ENCODE assay signal across 17 cellular contexts in genomic region chr1:6417961-6418667, GRCh38. TPM values are rescaled to one million over a fixed set of nuclear protein-coding genes. Genes with fewer than 3 reads are reported as not detected.
DNase-seq lines count a peak whose midpoint lies in the region; ATAC-seq and TF ChIP-seq lines count a peak whose summit lies in the region.
"Had no signal": no experiment of that assay in that cellular context is flagged by ENCODE, and none has a peak within 500 bp of the region (broad histone marks: within the 10 kb centered on the region; RNA-seq: fewer than 3 reads in every experiment).

No MANE protein-coding gene starts in this region.

- TF ChIP-seq CTCF in HCT116 (IDR thresholded peaks at IDR 0.05 in 2 of 3, conservative IDR thresholded peaks at IDR 0.05 in 1 of 3; ENCODE audit: borderline replicate concordance in 1 of 3, insufficient read depth in 1 of 3, low read depth in 2 of 3, low read length in 2 of 3), result no peak
- TF ChIP-seq CTCF in colonic mucosa (IDR thresholded peaks at IDR 0.05), result no peak
- no peak for TF ChIP-seq CTCF in suprapubic skin (IDR thresholded peaks at IDR 0.05)
- no peak for TF ChIP-seq CTCF in ovary (IDR thresholded peaks at IDR 0.05)

- no peak for TF ChIP-seq RAD21 in HCT116 (IDR thresholded peaks at IDR 0.05; ENCODE audit: low read depth)

- H3K4me3 ChIP-seq in HCT116 (replicated peaks in 1 of 2; ENCODE audit: low read depth in 1 of 2, low read length in 2 of 2), result no peak overlapping the region
- H3K4me3 ChIP-seq in colonic mucosa, result no peak overlapping the region
- H3K4me3 ChIP-seq in suprapubic skin, result peak overlapping the region; percentile 58
- H3K4me3 ChIP-seq in ovary, result no peak overlapping the region
- H3K4me3 ChIP-seq: GM23248 had no signal

- no peak overlapping the region for H3K27ac ChIP-seq in HCT116 (ENCODE audit: low read depth, low read length)
- H3K27ac ChIP-seq in colonic mucosa, result no peak overlapping the region
- no peak overlapping the region for H3K27ac ChIP-seq in suprapubic skin
- H3K27ac ChIP-seq in ovary, result no peak overlapping the region
- H3K27ac ChIP-seq: GM23248 had no signal

- WGBS in suprapubic skin, result 76% methylated on average over 3 of the region's 8 CpGs
- 46 to 59% (median 55%) methylated on average over 8 of the region's 8 CpGs for WGBS in ovary, 3 donors

- H2AFZ ChIP-seq in HCT116 (ENCODE audit: low read depth, low read length, poor library complexity, severe bottlenecking), result no peak overlapping the region
- H2AFZ ChIP-seq: GM23248 had no signal

- H3K36me3 ChIP-seq in HCT116 (ENCODE audit: control insufficient read depth in 1 of 2, insufficient read depth in 2 of 2, low read length in 2 of 2) (no peaks in the 10 kb centered on the region), colonic mucosa (no peaks in the 10 kb centered on the region), suprapubic skin (no peaks in the 10 kb centered on the region), ovary (no peaks in the 10 kb centered on the region)

- H3K9ac ChIP-seq in HCT116 (ENCODE audit: low read length) (no peak overlapping the region), colonic mucosa (ENCODE audit: low read depth in 2 of 2, low read length in 2 of 2) (peak overlapping the region in 1 of 2 donors; percentile 28)
- H3K9ac ChIP-seq: GM23248 had no signal

- ATAC-seq in HCT116 (no peak), left lobe of liver (peak; percentile 89)
- ATAC-seq in activated CD4-positive, CD25-positive, alpha-beta regulatory T cell treated with anti-CD3 and anti-CD28 coated beads, Interleukin-2, amount 50 U/mL, for 24 hours, result no peak
- ATAC-seq: Panc1 had no signal

- no peak for TF ChIP-seq EP300 in suprapubic skin (IDR thresholded peaks at IDR 0.05)
- no peak for TF ChIP-seq EP300 in ovary (IDR thresholded peaks at IDR 0.05)

- CTCF ChIA-PET in HCT116 (lab: Charles Lee), result interaction anchor here (2.9 kb wide), 1 partner anchor 21 kb away, joined by 30 read pairs; no protein-coding TSS in a partner anchor

- H3K9me2 ChIP-seq in HCT116 (ENCODE audit: insufficient read depth), result no peaks in the 10 kb centered on the region

- intact Hi-C loops in HCT116 (cut with micrococcal nuclease) (no loop called here), colonic mucosa (cut with DNase I) (no loop called here), ovary (cut with DNase I) (loop anchor here in 1 of 4 donors (10.0 kb wide), 1 partner anchor 53 kb away; no protein-coding TSS in a partner anchor)

- H3K4me2 ChIP-seq in HCT116 (ENCODE audit: low read length), result no peak overlapping the region

- H3K27me3 ChIP-seq in HCT116 (ENCODE audit: insufficient read depth, low read length) (no peaks in the 10 kb centered on the region), colonic mucosa (peaks cover 28% of the 10 kb centered on the region), suprapubic skin (peaks cover 92% of the 10 kb centered on the region), ovary (peaks cover 3% of the 10 kb centered on the region)

- BruUV-seq in HCT116 (replicated peaks; lab: Mats Ljungman, UMichigan), result TSS peak; percentile 40

- no peaks in the 10 kb centered on the region for H4K20me1 ChIP-seq in HCT116 (ENCODE audit: insufficient read depth)

- DNase-seq in HCT116 (ENCODE audit: low read depth, low spot score) (no peak), colonic mucosa (peak; percentile 72), left lobe of liver (ENCODE audit: low spot score) (peak; percentile 81), suprapubic skin (ENCODE audit: low spot score in 2 of 2) (no peak), ovary (no peak), NCI-H510A treated with DMSO at 0.1 percent for 48 hours (lab: John Stamatoyannopoulos, UW) (no peak)
- DNase-seq: GF-D8, GM23248, KG1, NCI-H1092 treated with DMSO at 0.1 percent for 48 hours, NCI-H187, NCI-H446 treated with DMSO at 0.1 percent for 48 hours, NCI-H774, Right ventricle myocardium superior had no signal

- H3K4me1 ChIP-seq in HCT116 (ENCODE audit: control insufficient read depth in 1 of 2, insufficient read depth in 2 of 2, low read length in 2 of 2) (peaks cover 44 to 84% of the 10 kb centered on the region in 2 experiments), colonic mucosa (peaks cover 28% of the 10 kb centered on the region), suprapubic skin (peaks cover 62% of the 10 kb centered on the region), ovary (ENCODE audit: insufficient read depth) (no peaks in the 10 kb centered on the region)

- RAD21 ChIA-PET in HCT116 (lab: Charles Lee; ENCODE audit: low non-redundant PET in 1 of 2, low total read pairs in 2 of 2, uncharacterized antibody in 2 of 2, unreplicated experiment in 2 of 2), result no interaction called here

- H3K79me2 ChIP-seq in HCT116 (ENCODE audit: insufficient read depth, low read length), result no peaks in the 10 kb centered on the region

- POLR2A ChIA-PET in HCT116 (lab: Charles Lee), result no interaction called here

- H3K9me3 ChIP-seq in HCT116 (ENCODE audit: control insufficient read depth in 1 of 2, insufficient read depth in 1 of 2, low read depth in 1 of 2, low read length in 2 of 2), result no peaks in the 10 kb centered on the region
- H3K9me3 ChIP-seq in colonic mucosa, result no peaks in the 10 kb centered on the region
- no peaks in the 10 kb centered on the region for H3K9me3 ChIP-seq in suprapubic skin
- H3K9me3 ChIP-seq in ovary, result no peaks in the 10 kb centered on the region

- TF ChIP-seq POLR2A in HCT116 (IDR thresholded peaks at IDR 0.05; ENCODE audit: borderline replicate concordance, extremely low read depth, insufficient read depth, insufficient read length) (no peak), suprapubic skin (IDR thresholded peaks at IDR 0.05) (no peak), ovary (IDR thresholded peaks at IDR 0.05) (no peak)

TF ChIP-seq in HCT116, 20 proteins besides CTCF, POLR2A, EP300 and RAD21 (continues in another document):
- no peak for TF ChIP-seq SP1 (IDR thresholded peaks at IDR 0.05; ENCODE audit: low read depth)
- TF ChIP-seq REST (IDR thresholded peaks at IDR 0.05; ENCODE audit: low read depth), result no peak
- TF ChIP-seq ZFX (IDR thresholded peaks at IDR 0.05), result no peak
- TF ChIP-seq YY1 (IDR thresholded peaks at IDR 0.05; ENCODE audit: extremely low read depth, insufficient replicate concordance, low read depth, low read length), result no peak
- TF ChIP-seq EGR1 (IDR thresholded peaks at IDR 0.05; ENCODE audit: low read depth), result no peak
- TF ChIP-seq MAX (IDR thresholded peaks at IDR 0.05), result no peak
- no peak for TF ChIP-seq JUND (IDR thresholded peaks at IDR 0.05)
- TF ChIP-seq EZH2 (IDR thresholded peaks at IDR 0.05), result no peak
- TF ChIP-seq EZH2phosphoT487 (IDR thresholded peaks at IDR 0.05; ENCODE audit: borderline replicate concordance), result no peak
- TF ChIP-seq TCF7L2 (IDR thresholded peaks at IDR 0.05; ENCODE audit: borderline replicate concordance, extremely low read depth, insufficient read depth, insufficient read length), result no peak
- no peak for TF ChIP-seq POLR2AphosphoS5 (IDR thresholded peaks at IDR 0.05; ENCODE audit: low read depth, low read length)

RNA-seq across cellular contexts. Expression of gene HES2, which starts 1.6 kb away (rescaled TPM):
- total RNA-seq in HCT116 (2021; ENCODE audit: unreplicated experiment), result 8.4 TPM
- polyA plus RNA-seq in HCT116 (2012), result 7.9 and 9.6 TPM in 2 replicates
- total RNA-seq in colonic mucosa, result 10 to 100 TPM; 14.2 to 24.0 TPM
- total RNA-seq in left lobe of liver, result 0.13 TPM
- 10 to 100 TPM; 18.2 to 36.4 (median 24.9) TPM for total RNA-seq in suprapubic skin
- total RNA-seq in ovary, result 1 to 10 TPM in 1 of 7 donors, under 1 TPM in 5, not detected in 1; 0.08 to 9.2 (median 0.43) TPM
- polyA plus RNA-seq in ovary, result not detected
- total RNA-seq: GM23248, Right ventricle myocardium superior had no signal
- polyA plus RNA-seq: BJ, GM23248 had no signal

RNA-seq across cellular contexts. Expression of gene ESPN, which starts 6.5 kb away (rescaled TPM):
- 114 TPM for total RNA-seq in HCT116 (2021; ENCODE audit: unreplicated experiment)
- polyA plus RNA-seq in HCT116 (2012), result 112 and 113 TPM in 2 replicates
- 10 to 100 TPM; 74.3 to 98.0 TPM for total RNA-seq in colonic mucosa
- total RNA-seq in left lobe of liver, result 172 TPM
- 10 to 100 TPM; 37.6 to 54.4 (median 48.8) TPM for total RNA-seq in suprapubic skin
- 10 to 100 TPM in 1 of 7 donors, 1 to 10 TPM in 4, under 1 TPM in 2; 0.51 to 46.2 (median 1.9) TPM for total RNA-seq in ovary
- under 1 TPM in 1 of 2 donors, not detected in 1; 0.11 TPM for polyA plus RNA-seq in ovary
- total RNA-seq: GM23248 had no signal
- polyA plus RNA-seq: BJ, GM23248 had no signal

RNA-seq across cellular contexts. Expression of gene ACOT7, which starts 24.5 kb away (rescaled TPM):
- 162 TPM for total RNA-seq in HCT116 (2021; ENCODE audit: unreplicated experiment)
- polyA plus RNA-seq in HCT116 (2012), result 206 TPM in 2 replicates
- 100 to 1,000 TPM in 1 of 2 donors, 10 to 100 TPM in 1; 48.7 to 125 TPM for total RNA-seq in colonic mucosa
- total RNA-seq in left lobe of liver, result 13.2 TPM
- total RNA-seq in suprapubic skin, result 10 to 100 TPM in 3 of 4 donors, 1 to 10 TPM in 1; 8.4 to 40.5 (median 26.7) TPM
- total RNA-seq in ovary, result 10 to 100 TPM in 4 of 7 donors, 1 to 10 TPM in 3; 8.2 to 16.3 (median 11.3) TPM
- 10 to 100 TPM in 1 of 2 donors, 1 to 10 TPM in 1; 6.4 to 20.7 TPM for polyA plus RNA-seq in ovary

RNA-seq across cellular contexts. Expression of gene TNFRSF25, which starts 47.9 kb away (rescaled TPM):
- total RNA-seq in HCT116 (2021; ENCODE audit: unreplicated experiment), result 27.5 TPM
- polyA plus RNA-seq in HCT116 (2012), result 30.2 and 34.7 TPM in 2 replicates
- 10 to 100 TPM; 33.1 to 87.1 TPM for total RNA-seq in colonic mucosa
- 2.1 TPM for total RNA-seq in left lobe of liver
- total RNA-seq in suprapubic skin, result 100 to 1,000 TPM in 2 of 4 donors, 10 to 100 TPM in 2; 66.8 to 411 (median 99.5) TPM
- total RNA-seq in ovary, result 10 to 100 TPM in 2 of 7 donors, 1 to 10 TPM in 5; 4.9 to 13.1 (median 7.7) TPM
- polyA plus RNA-seq in ovary, result 1 to 10 TPM; 1.7 to 9.4 TPM

Comparison
In these comparisons a context has a peak if more than half of its experiments do, and no peak if none do; other contexts are left out.
1. DNase-seq: peak in colonic mucosa (single experiment) and left lobe of liver (single experiment); none in HCT116 (single experiment), suprapubic skin (0 of 2), ovary (0 of 5) and NCI-H510A treated with DMSO at 0.1 percent for 48 hours (single experiment).